Comparison of ENCODE assay signal across 1 cellular context in genomic region chr3:171876651-171877272, GRCh38.
TF ChIP-seq lines count a peak whose summit lies in the region.

No MANE protein-coding gene starts in this region.

TF ChIP-seq in GM23338, 12 proteins besides CTCF, POLR2A, EP300 and RAD21 (continued from another document):
- TF ChIP-seq, protein P1, sequence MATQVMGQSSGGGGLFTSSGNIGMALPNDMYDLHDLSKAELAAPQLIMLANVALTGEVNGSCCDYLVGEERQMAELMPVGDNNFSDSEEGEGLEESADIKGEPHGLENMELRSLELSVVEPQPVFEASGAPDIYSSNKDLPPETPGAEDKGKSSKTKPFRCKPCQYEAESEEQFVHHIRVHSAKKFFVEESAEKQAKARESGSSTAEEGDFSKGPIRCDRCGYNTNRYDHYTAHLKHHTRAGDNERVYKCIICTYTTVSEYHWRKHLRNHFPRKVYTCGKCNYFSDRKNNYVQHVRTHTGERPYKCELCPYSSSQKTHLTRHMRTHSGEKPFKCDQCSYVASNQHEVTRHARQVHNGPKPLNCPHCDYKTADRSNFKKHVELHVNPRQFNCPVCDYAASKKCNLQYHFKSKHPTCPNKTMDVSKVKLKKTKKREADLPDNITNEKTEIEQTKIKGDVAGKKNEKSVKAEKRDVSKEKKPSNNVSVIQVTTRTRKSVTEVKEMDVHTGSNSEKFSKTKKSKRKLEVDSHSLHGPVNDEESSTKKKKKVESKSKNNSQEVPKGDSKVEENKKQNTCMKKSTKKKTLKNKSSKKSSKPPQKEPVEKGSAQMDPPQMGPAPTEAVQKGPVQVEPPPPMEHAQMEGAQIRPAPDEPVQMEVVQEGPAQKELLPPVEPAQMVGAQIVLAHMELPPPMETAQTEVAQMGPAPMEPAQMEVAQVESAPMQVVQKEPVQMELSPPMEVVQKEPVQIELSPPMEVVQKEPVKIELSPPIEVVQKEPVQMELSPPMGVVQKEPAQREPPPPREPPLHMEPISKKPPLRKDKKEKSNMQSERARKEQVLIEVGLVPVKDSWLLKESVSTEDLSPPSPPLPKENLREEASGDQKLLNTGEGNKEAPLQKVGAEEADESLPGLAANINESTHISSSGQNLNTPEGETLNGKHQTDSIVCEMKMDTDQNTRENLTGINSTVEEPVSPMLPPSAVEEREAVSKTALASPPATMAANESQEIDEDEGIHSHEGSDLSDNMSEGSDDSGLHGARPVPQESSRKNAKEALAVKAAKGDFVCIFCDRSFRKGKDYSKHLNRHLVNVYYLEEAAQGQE (IDR thresholded peaks at IDR 0.05; ENCODE audit: unreplicated experiment), result no peak
- TF ChIP-seq EZH2 (IDR thresholded peaks at IDR 0.05; ENCODE audit: low read depth, unreplicated experiment) (no peak), ZNF331 (CRISPR knock-in tag; IDR thresholded peaks at IDR 0.05; ENCODE audit: low read depth) (no peak), ZNF114 (CRISPR knock-in tag; IDR thresholded peaks at IDR 0.05) (no peak), NANOG (IDR thresholded peaks at IDR 0.05; ENCODE audit: borderline replicate concordance) (no peak), STAT1 (IDR thresholded peaks at IDR 0.05; ENCODE audit: unreplicated experiment) (no peak)
- TF ChIP-seq, protein P2, sequence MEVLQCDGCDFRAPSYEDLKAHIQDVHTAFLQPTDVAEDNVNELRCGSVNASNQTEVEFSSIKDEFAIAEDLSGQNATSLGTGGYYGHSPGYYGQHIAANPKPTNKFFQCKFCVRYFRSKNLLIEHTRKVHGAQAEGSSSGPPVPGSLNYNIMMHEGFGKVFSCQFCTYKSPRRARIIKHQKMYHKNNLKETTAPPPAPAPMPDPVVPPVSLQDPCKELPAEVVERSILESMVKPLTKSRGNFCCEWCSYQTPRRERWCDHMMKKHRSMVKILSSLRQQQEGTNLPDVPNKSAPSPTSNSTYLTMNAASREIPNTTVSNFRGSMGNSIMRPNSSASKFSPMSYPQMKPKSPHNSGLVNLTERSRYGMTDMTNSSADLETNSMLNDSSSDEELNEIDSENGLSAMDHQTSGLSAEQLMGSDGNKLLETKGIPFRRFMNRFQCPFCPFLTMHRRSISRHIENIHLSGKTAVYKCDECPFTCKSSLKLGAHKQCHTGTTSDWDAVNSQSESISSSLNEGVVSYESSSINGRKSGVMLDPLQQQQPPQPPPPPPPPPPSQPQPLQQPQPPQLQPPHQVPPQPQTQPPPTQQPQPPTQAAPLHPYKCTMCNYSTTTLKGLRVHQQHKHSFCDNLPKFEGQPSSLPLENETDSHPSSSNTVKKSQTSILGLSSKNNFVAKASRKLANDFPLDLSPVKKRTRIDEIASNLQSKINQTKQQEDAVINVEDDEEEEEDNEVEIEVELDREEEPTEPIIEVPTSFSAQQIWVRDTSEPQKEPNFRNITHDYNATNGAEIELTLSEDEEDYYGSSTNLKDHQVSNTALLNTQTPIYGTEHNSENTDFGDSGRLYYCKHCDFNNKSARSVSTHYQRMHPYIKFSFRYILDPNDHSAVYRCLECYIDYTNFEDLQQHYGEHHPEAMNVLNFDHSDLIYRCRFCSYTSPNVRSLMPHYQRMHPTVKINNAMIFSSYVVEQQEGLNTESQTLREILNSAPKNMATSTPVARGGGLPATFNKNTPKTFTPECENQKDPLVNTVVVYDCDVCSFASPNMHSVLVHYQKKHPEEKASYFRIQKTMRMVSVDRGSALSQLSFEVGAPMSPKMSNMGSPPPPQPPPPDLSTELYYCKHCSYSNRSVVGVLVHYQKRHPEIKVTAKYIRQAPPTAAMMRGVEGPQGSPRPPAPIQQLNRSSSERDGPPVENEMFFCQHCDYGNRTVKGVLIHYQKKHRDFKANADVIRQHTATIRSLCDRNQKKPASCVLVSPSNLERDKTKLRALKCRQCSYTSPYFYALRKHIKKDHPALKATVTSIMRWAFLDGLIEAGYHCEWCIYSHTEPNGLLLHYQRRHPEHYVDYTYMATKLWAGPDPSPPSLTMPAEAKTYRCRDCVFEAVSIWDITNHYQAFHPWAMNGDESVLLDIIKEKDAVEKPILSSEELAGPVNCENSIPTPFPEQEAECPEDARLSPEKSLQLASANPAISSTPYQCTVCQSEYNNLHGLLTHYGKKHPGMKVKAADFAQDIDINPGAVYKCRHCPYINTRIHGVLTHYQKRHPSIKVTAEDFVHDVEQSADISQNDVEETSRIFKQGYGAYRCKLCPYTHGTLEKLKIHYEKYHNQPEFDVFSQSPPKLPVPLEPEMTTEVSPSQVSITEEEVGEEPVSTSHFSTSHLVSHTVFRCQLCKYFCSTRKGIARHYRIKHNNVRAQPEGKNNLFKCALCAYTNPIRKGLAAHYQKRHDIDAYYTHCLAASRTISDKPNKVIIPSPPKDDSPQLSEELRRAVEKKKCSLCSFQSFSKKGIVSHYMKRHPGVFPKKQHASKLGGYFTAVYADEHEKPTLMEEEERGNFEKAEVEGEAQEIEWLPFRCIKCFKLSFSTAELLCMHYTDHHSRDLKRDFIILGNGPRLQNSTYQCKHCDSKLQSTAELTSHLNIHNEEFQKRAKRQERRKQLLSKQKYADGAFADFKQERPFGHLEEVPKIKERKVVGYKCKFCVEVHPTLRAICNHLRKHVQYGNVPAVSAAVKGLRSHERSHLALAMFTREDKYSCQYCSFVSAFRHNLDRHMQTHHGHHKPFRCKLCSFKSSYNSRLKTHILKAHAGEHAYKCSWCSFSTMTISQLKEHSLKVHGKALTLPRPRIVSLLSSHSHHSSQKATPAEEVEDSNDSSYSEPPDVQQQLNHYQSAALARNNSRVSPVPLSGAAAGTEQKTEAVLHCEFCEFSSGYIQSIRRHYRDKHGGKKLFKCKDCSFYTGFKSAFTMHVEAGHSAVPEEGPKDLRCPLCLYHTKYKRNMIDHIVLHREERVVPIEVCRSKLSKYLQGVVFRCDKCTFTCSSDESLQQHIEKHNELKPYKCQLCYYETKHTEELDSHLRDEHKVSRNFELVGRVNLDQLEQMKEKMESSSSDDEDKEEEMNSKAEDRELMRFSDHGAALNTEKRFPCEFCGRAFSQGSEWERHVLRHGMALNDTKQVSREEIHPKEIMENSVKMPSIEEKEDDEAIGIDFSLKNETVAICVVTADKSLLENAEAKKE (CRISPR knock-in tag; IDR thresholded peaks at IDR 0.05), result no peak
